ENCODE assay signal across 8 cellular contexts in genomic region chr12:94147377-94147990, GRCh38. TPM values are rescaled to one million over a fixed set of nuclear protein-coding genes. Genes with fewer than 3 reads are reported as not detected.
DNase-seq lines count a peak whose midpoint lies in the region; ATAC-seq and TF ChIP-seq lines count a peak whose summit lies in the region.

No MANE protein-coding gene starts in this region.

- ATAC-seq in heart right ventricle (no peak), upper lobe of right lung (no peak), GM18858 (IDR thresholded peaks at IDR 0.05; ENCODE audit: unreplicated experiment) (no peak), GM19467 (IDR thresholded peaks at IDR 0.05; ENCODE audit: unreplicated experiment) (no peak)

- H3K27me3 ChIP-seq in heart right ventricle: peaks cover 0 to 27% (median 12%) of the 10 kb centered on the region in 7 donors
- no peaks in the 10 kb centered on the region for H3K27me3 ChIP-seq in right atrium auricular region
- H3K27me3 ChIP-seq in upper lobe of right lung: peaks cover 19% of the 10 kb centered on the region

- H3K9me3 ChIP-seq in heart right ventricle (no peaks in the 10 kb centered on the region), right atrium auricular region (no peaks in the 10 kb centered on the region), mesodermal cell (ENCODE audit: control insufficient read depth, low read length) (no peaks in the 10 kb centered on the region), upper lobe of right lung (no peaks in the 10 kb centered on the region)

- 56 to 62% methylated on average over 13 of the region's 13 CpGs for WGBS in heart right ventricle, 2 donors
- 51 to 69% methylated on average over 8 to 9 of the region's 13 CpGs for WGBS in mesodermal cell (ENCODE audit: insufficient coverage in 2 of 2), 2 experiments

- intact Hi-C loops in heart right ventricle (cut with DNase I) (loop anchor here in 8 of 10 donors (2.0 to 10.0 kb wide), 10 partner anchors 117 to 617 kb away; no protein-coding TSS in a partner anchor), upper lobe of right lung (cut with DNase I) (no loop called here)

- no peak overlapping the region for H3K27ac Mint-ChIP-seq in activated naive CD8-positive, alpha-beta T cell treated with anti-CD3 and anti-CD28 coated beads for 36 hours

- H3K27me3 Mint-ChIP-seq in activated naive CD8-positive, alpha-beta T cell treated with anti-CD3 and anti-CD28 coated beads for 36 hours: peaks cover 28% of the 10 kb centered on the region

- peak overlapping the region; percentile 78 for H3K4me3 Mint-ChIP-seq in activated naive CD8-positive, alpha-beta T cell treated with anti-CD3 and anti-CD28 coated beads for 36 hours

- H3K4me1 Mint-ChIP-seq in activated naive CD8-positive, alpha-beta T cell treated with anti-CD3 and anti-CD28 coated beads for 36 hours: peaks cover 24% of the 10 kb centered on the region

- H3K36me3 ChIP-seq in heart right ventricle (no peaks in the 10 kb centered on the region), right atrium auricular region (no peaks in the 10 kb centered on the region), mesodermal cell (ENCODE audit: control insufficient read depth, insufficient read depth, low read length) (no peaks in the 10 kb centered on the region), upper lobe of right lung (no peaks in the 10 kb centered on the region)

- no peaks in the 10 kb centered on the region for H3K36me3 Mint-ChIP-seq in activated naive CD8-positive, alpha-beta T cell treated with anti-CD3 and anti-CD28 coated beads for 36 hours

- no peaks in the 10 kb centered on the region for H3K9me3 Mint-ChIP-seq in activated naive CD8-positive, alpha-beta T cell treated with anti-CD3 and anti-CD28 coated beads for 36 hours

- no peak for DNase-seq in heart right ventricle
- DNase-seq in right atrium auricular region (ENCODE audit: low spot score): no peak
- no peak for DNase-seq in activated naive CD8-positive, alpha-beta T cell treated with anti-CD3 and anti-CD28 coated beads for 36 hours
- DNase-seq in upper lobe of right lung: no peak
- DNase-seq in Kasumi-1 (lab: John Stamatoyannopoulos, UW): no peak

- H3K27ac ChIP-seq in heart right ventricle: peak overlapping the region in 4 of 10 donors; percentile 13 to 87 (median 18)
- no peak overlapping the region for H3K27ac ChIP-seq in right atrium auricular region
- no peak overlapping the region for H3K27ac ChIP-seq in mesodermal cell (ENCODE audit: low read depth, low read length, severe bottlenecking)
- no peak overlapping the region for H3K27ac ChIP-seq in upper lobe of right lung

- H3K4me3 ChIP-seq in heart right ventricle (peak overlapping the region; percentile 32 to 78 (median 66)), right atrium auricular region (peak overlapping the region in 1 of 2 donors; percentile 67), mesodermal cell (ENCODE audit: extremely low read depth, insufficient read depth, low read length, poor library complexity, severe bottlenecking) (peak overlapping the region; percentile 48), upper lobe of right lung (peak overlapping the region; percentile 61)

- TF ChIP-seq CTCF in heart right ventricle (IDR thresholded peaks at IDR 0.05) (no peak), right atrium auricular region (IDR thresholded peaks at IDR 0.05) (no peak), upper lobe of right lung (IDR thresholded peaks at IDR 0.05) (no peak)

- H3K4me1 ChIP-seq in heart right ventricle (peaks cover 5 to 47% (median 18%) of the 10 kb centered on the region in 9 donors), right atrium auricular region (peaks cover 0 to 35% of the 10 kb centered on the region in 2 donors), mesodermal cell (ENCODE audit: control insufficient read depth, insufficient read depth, low read length, poor library complexity, severe bottlenecking) (peaks cover 7% of the 10 kb centered on the region), upper lobe of right lung (peaks cover 12% of the 10 kb centered on the region)

RNA-seq across cellular contexts. Expression of gene PLXNC1, which starts 0.9 kb away (rescaled TPM):
- total RNA-seq in heart right ventricle (1 to 10 TPM; 1.0 to 8.5 (median 3.0) TPM), right atrium auricular region (1 to 10 TPM; 2.0 to 3.0 TPM), upper lobe of right lung (15.7 TPM)
- 1 to 10 TPM in 1 of 2 donors, under 1 TPM in 1; 0.72 to 1.1 TPM for polyA plus RNA-seq in heart right ventricle
- total RNA-seq in activated naive CD8-positive, alpha-beta T cell treated with anti-CD3 and anti-CD28 coated beads for 36 hours: 1 to 10 TPM; 4.7 to 6.0 TPM
- polyA plus RNA-seq in mesodermal cell (2013, experiment 1 of 2): 5.6 TPM
- 4.7 TPM for polyA plus RNA-seq in mesodermal cell (2013, experiment 2 of 2)
